In the genomic region with DNA sequence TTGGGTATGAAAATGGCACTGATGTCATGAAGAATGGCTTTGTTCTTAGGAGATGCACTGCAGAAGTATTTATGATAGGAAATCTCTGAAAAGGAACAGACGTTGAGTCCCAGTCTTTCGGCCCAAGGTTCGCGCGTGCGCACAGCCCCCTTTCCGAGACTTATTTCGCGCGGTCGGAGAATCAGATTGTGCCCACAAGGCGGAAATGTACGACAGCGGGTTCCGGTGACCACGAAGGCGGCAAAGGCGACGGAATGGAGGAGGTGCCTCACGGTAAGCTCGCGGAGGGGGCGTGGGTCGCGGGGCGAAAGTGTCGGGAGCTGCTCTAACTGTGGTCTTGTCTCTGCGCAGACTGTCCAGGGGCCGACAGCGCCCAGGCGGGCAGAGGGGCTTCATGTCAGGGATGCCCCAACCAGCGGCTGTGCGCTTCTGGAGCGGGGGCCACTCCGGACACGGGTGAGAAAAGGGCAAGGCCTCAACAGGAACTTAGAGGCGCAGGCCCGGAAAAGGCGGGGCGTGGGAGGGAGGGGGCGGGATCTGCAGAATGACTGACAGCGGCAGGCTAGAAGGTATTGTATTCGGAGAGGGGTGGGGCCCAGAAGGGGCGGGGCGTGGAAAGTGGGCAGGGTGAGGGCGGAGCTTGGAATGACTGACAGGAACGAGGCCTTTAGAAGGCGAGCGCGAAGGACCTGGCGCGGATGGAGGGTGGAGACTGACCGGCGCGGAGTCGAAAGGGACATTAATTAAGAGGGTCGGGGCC, we compare ENCODE assay signal across 8 cellular contexts. TPM values are rescaled to one million over a fixed set of nuclear protein-coding genes. Genes with fewer than 3 reads are reported as not detected.
DNase-seq lines count a peak whose midpoint lies in the region; ATAC-seq and TF ChIP-seq lines count a peak whose summit lies in the region.

A gene (plus strand): TSS at position 233 of the 760 bp plus-strand sequence. CDS start 22 bp downstream, at position 255.

- H3K27ac Mint-ChIP-seq in activated naive CD8-positive, alpha-beta T cell treated with anti-CD3 and anti-CD28 coated beads for 36 hours: peak within 1 kb of the TSS; percentile 98
- H3K27ac Mint-ChIP-seq in glutamatergic neuron (ENCODE audit: unreplicated experiment) (peak within 1 kb of the TSS; percentile 95), osteocyte (ENCODE audit: unreplicated experiment) (peak within 1 kb of the TSS; percentile 100)

- H3K4me3 ChIP-seq in GM08714 (ENCODE audit: low read length): peak within 1 kb of the TSS; percentile 66
- peak within 1 kb of the TSS; percentile 71 for H3K4me3 ChIP-seq in thymus (ENCODE audit: low read length)

- peaks cover 34% of the 10 kb centered on the region for H3K4me1 Mint-ChIP-seq in activated naive CD8-positive, alpha-beta T cell treated with anti-CD3 and anti-CD28 coated beads for 36 hours
- H3K4me1 Mint-ChIP-seq in glutamatergic neuron (ENCODE audit: low read depth, unreplicated experiment) (peaks cover 13% of the 10 kb centered on the region), osteocyte (ENCODE audit: unreplicated experiment) (peaks cover 19% of the 10 kb centered on the region)

- no peaks in the 10 kb centered on the region for H3K9me3 Mint-ChIP-seq in activated naive CD8-positive, alpha-beta T cell treated with anti-CD3 and anti-CD28 coated beads for 36 hours
- peaks cover 3% of the 10 kb centered on the region for H3K9me3 Mint-ChIP-seq in glutamatergic neuron (ENCODE audit: unreplicated experiment)
- no peaks in the 10 kb centered on the region for H3K9me3 Mint-ChIP-seq in osteocyte (ENCODE audit: unreplicated experiment)

- H3K27ac ChIP-seq in thymus (ENCODE audit: low read depth): peak within 1 kb of the TSS; percentile 99

- peaks cover 15% of the 10 kb centered on the region for H3K36me3 ChIP-seq in thymus (ENCODE audit: control insufficient read depth, insufficient read depth)

- under 1% methylated on average over 57 of the region's 57 CpGs for WGBS in thymus

- no peaks in the 10 kb centered on the region for H3K9me3 ChIP-seq in thymus (ENCODE audit: control insufficient read depth)

- peak; percentile 75 for ATAC-seq in HG02610 (IDR thresholded peaks at IDR 0.05; ENCODE audit: unreplicated experiment)

- peaks cover 7% of the 10 kb centered on the region for H3K4me1 ChIP-seq in thymus (ENCODE audit: control insufficient read depth, insufficient read depth, low read length)

- no peak for TF ChIP-seq CTCF in glutamatergic neuron (IDR thresholded peaks at IDR 0.05; ENCODE audit: partially characterized antibody, unreplicated experiment)
- no peak for TF ChIP-seq CTCF in osteocyte (IDR thresholded peaks at IDR 0.05)

- H3K27me3 ChIP-seq in thymus (ENCODE audit: control insufficient read depth, insufficient read depth): no peaks in the 10 kb centered on the region

- peaks cover 6% of the 10 kb centered on the region for H3K36me3 Mint-ChIP-seq in activated naive CD8-positive, alpha-beta T cell treated with anti-CD3 and anti-CD28 coated beads for 36 hours
- H3K36me3 Mint-ChIP-seq in glutamatergic neuron (ENCODE audit: unreplicated experiment): no peaks in the 10 kb centered on the region
- peaks cover 5% of the 10 kb centered on the region for H3K36me3 Mint-ChIP-seq in osteocyte (ENCODE audit: unreplicated experiment)

- H3K27me3 Mint-ChIP-seq in activated naive CD8-positive, alpha-beta T cell treated with anti-CD3 and anti-CD28 coated beads for 36 hours: no peaks in the 10 kb centered on the region
- H3K27me3 Mint-ChIP-seq in glutamatergic neuron (ENCODE audit: unreplicated experiment) (peaks cover 6% of the 10 kb centered on the region), osteocyte (ENCODE audit: unreplicated experiment) (no peaks in the 10 kb centered on the region)

- peak; percentile 92 for DNase-seq in NCI-H1105 (lab: John Stamatoyannopoulos, UW)
- DNase-seq in SKM-1 treated with dmso at 0.1 percent for 144 hours (lab: John Stamatoyannopoulos, UW; ENCODE audit: unreplicated experiment): peak; percentile 89
- DNase-seq in activated naive CD8-positive, alpha-beta T cell treated with anti-CD3 and anti-CD28 coated beads for 36 hours: peak; percentile 94
- DNase-seq in glutamatergic neuron: peak; percentile 99
- DNase-seq in osteocyte (ENCODE audit: extremely low spot score, unreplicated experiment): peak; percentile 99

- H3K4me3 Mint-ChIP-seq in activated naive CD8-positive, alpha-beta T cell treated with anti-CD3 and anti-CD28 coated beads for 36 hours: peak within 1 kb of the TSS; percentile 90
- H3K4me3 Mint-ChIP-seq in glutamatergic neuron (ENCODE audit: unreplicated experiment): peak within 1 kb of the TSS; percentile 97
- peak within 1 kb of the TSS; percentile 84 for H3K4me3 Mint-ChIP-seq in osteocyte (ENCODE audit: unreplicated experiment)

RNA-seq across cellular contexts. Expression of the gene that starts here (rescaled TPM):
- 10 to 100 TPM; 24.3 to 26.7 TPM for total RNA-seq in activated naive CD8-positive, alpha-beta T cell treated with anti-CD3 and anti-CD28 coated beads for 36 hours
- total RNA-seq in glutamatergic neuron (ENCODE audit: unreplicated experiment) (23.2 TPM), osteocyte (20.0 and 27.0 TPM in 2 replicates)
- polyA plus RNA-seq in thymus: 39.7 TPM

Comparison
In these comparisons a context has a peak if more than half of its experiments do, and no peak if none do; other contexts are left out.
1. Peak in every context shown above with its lines: DNase-seq, ATAC-seq, H3K4me3 ChIP-seq and H3K27ac ChIP-seq.